ENCODE assay signal across 19 cellular contexts in genomic region chr1:156895927-156896326, GRCh38. TPM values are rescaled to one million over a fixed set of nuclear protein-coding genes. Genes with fewer than 3 reads are reported as not detected.
A peak's percentile ranks its signal among the peaks of the same experiment; 100 is the strongest.
DNase-seq lines count a peak whose midpoint lies in the region; ATAC-seq, FAIRE-seq and TF ChIP-seq lines count a peak whose summit lies in the region.
"Had no signal": no experiment of that assay in that cellular context is flagged by ENCODE, and none has a peak within 500 bp of the region (broad histone marks: within the 10 kb centered on the region; RNA-seq: fewer than 3 reads in every experiment).

No MANE protein-coding gene starts in this region.

- WGBS in hepatocyte (ENCODE audit: low lambda C conversion rate, missing lambda C conversion rate) = 88% methylated on average over 6 of the region's 6 CpGs
- WGBS in spleen, 5 donors = 88 to 93% (median 92%) methylated on average over 6 of the region's 6 CpGs

- no peak for FAIRE-seq in urothelium cell line (lab: Jason Lieb, UNC)
- FAIRE-seq: endometrium had no signal

- no peaks in the 10 kb centered on the region for H4K20me1 ChIP-seq in hepatocyte (ENCODE audit: insufficient read depth, poor library complexity, severe bottlenecking)

- no peak overlapping the region for H3K4me2 ChIP-seq in hepatocyte

- H3K36me3 ChIP-seq in hepatocyte (replicated peaks; ENCODE audit: insufficient read depth, low read depth) (no peaks in the 10 kb centered on the region), spleen (no peaks in the 10 kb centered on the region)
- H3K36me3 ChIP-seq: BE2C, prostate gland had no signal

- H3K9me3 ChIP-seq in hepatocyte (ENCODE audit: low read depth) = no peaks in the 10 kb centered on the region
- H3K9me3 ChIP-seq in spleen = no peaks in the 10 kb centered on the region
- H3K9me3 ChIP-seq: BE2C, prostate gland had no signal

- peak overlapping the region; percentile 17; the same call in 1 of the 2 replicates for H3K4me3 ChIP-seq in WI38 (ENCODE audit: low read depth, low read length)
- H3K4me3 ChIP-seq in hepatocyte = no peak overlapping the region
- H3K4me3 ChIP-seq in spleen = peak overlapping the region in 1 of 8 donors; percentile 73
- H3K4me3 ChIP-seq: prostate gland had no signal

- no peaks in the 10 kb centered on the region for H3K79me2 ChIP-seq in hepatocyte

- ATAC-seq in GM21360 (IDR thresholded peaks at IDR 0.05; ENCODE audit: unreplicated experiment) = no peak

- intact Hi-C loops in spleen (cut with DNase I; ENCODE audit: low total_unique reads) = no loop called here

- H3K27me3 ChIP-seq in hepatocyte (peaks cover 27% of the 10 kb centered on the region), spleen (replicated peaks in 1 of 7) (peaks cover 0 to 77% (median 14%) of the 10 kb centered on the region in 7 donors)
- H3K27me3 ChIP-seq: BE2C had no signal

- no peak overlapping the region for H2AFZ ChIP-seq in hepatocyte

- DNase-seq in ELF-1 (ENCODE audit: low read depth, low spot score) (peak; percentile 25), hepatocyte (ENCODE audit: low spot score) (no peak), spleen (no peak), iPS-NIHi7 (ENCODE audit: extremely low spot score) (no peak), urothelium cell line (ENCODE audit: low spot score) (no peak), SKM-1 (lab: John Stamatoyannopoulos, UW; ENCODE audit: unreplicated experiment) (no peak)
- DNase-seq: activated CD4-positive, alpha-beta T cell treated with anti-CD3 and anti-CD28 coated beads, Interleukin-2, amount 10 ng/mL, durations not matched to agents 7 days and 5 days; activated naive CD8-positive, alpha-beta T cell treated with anti-CD3 and anti-CD28 coated beads for 36 hours; activated T-cell treated with anti-CD3 and anti-CD28 coated beads, Interleukin-2, amount 50 U/mL, for 1 hour; DMS 273 treated with DMSO at 0.1 percent for 48 hours; glutamatergic neuron; NCI-H2081 treated with DMSO at 0.1 percent for 48 hours had no signal

- H3K27ac ChIP-seq in hepatocyte = peak overlapping the region; percentile 69
- H3K27ac ChIP-seq in spleen = peak overlapping the region in 5 of 8 donors; percentile 81 to 90 (median 86)

- TF ChIP-seq CTCF in WI38 (IDR thresholded peaks at IDR 0.05; ENCODE audit: low read depth, low read length) (no peak), hepatocyte (IDR thresholded peaks at IDR 0.05; ENCODE audit: poor library complexity) (no peak), spleen (IDR thresholded peaks at IDR 0.05 in 8 of 11, conservative IDR thresholded peaks at IDR 0.05 in 3 of 11) (no peak)

- H3K9me2 ChIP-seq in hepatocyte (replicated peaks; ENCODE audit: insufficient read depth) = no peaks in the 10 kb centered on the region

- no peak for TF ChIP-seq POLR2A in spleen (IDR thresholded peaks at IDR 0.05)

- H3K4me1 ChIP-seq in hepatocyte (ENCODE audit: insufficient read depth) (peaks cover 5% of the 10 kb centered on the region), spleen (peaks cover 13 to 94% (median 67%) of the 10 kb centered on the region in 6 donors)

RNA-seq across cellular contexts. Expression of gene PEAR1, which starts 2.4 kb away (rescaled TPM):
- 5.3 and 6.1 TPM in 2 replicates for total RNA-seq in hepatocyte
- 6.3 and 7.3 TPM in 2 replicates for polyA plus RNA-seq in hepatocyte
- 10 to 100 TPM; 16.1 to 28.3 (median 24.2) TPM for total RNA-seq in spleen
- polyA plus RNA-seq in spleen = 1 to 10 TPM; 1.4 to 6.2 (median 2.6) TPM
- total RNA-seq: activated naive CD8-positive, alpha-beta T cell treated with anti-CD3 and anti-CD28 coated beads for 36 hours; SK-MEL-5 had no signal

RNA-seq across cellular contexts. Expression of gene LRRC71, which starts 24.5 kb away (rescaled TPM):
- total RNA-seq in hepatocyte (not detected in 2 replicates), spleen (under 1 TPM in 3 of 7 donors, not detected in 4; 0.13 to 0.47 (median 0.23) TPM)
- polyA plus RNA-seq in hepatocyte (not detected in 2 replicates), spleen (under 1 TPM; 0.03 to 0.51 (median 0.43) TPM)
- total RNA-seq: activated CD4-positive, alpha-beta T cell treated with anti-CD3 and anti-CD28 coated beads, Interleukin-2, amount 10 ng/mL, durations not matched to agents 7 days and 5 days; activated naive CD8-positive, alpha-beta T cell treated with anti-CD3 and anti-CD28 coated beads for 36 hours; myocyte; SK-MEL-5 had no signal

RNA-seq across cellular contexts. Expression of gene NTRK1, which starts 35.3 kb away (rescaled TPM):
- 0.13 TPM in 1 of 2 replicates, not detected in the other for total RNA-seq in hepatocyte
- polyA plus RNA-seq in hepatocyte = not detected in 2 replicates
- 1 to 10 TPM in 1 of 7 donors, under 1 TPM in 3, not detected in 3; 0.18 to 1.4 (median 0.48) TPM for total RNA-seq in spleen
- under 1 TPM in 2 of 3 donors, not detected in 1; 0.09 to 0.22 TPM for polyA plus RNA-seq in spleen

RNA-seq across cellular contexts. Expression of gene INSRR, which starts 37.0 kb away (rescaled TPM):
- not detected in 2 replicates for total RNA-seq in hepatocyte
- polyA plus RNA-seq in hepatocyte = not detected in 2 replicates
- under 1 TPM in 3 of 7 donors, not detected in 4; 0.09 TPM for total RNA-seq in spleen
- under 1 TPM in 1 of 3 donors, not detected in 2; under 0.01 TPM for polyA plus RNA-seq in spleen
- total RNA-seq: SK-MEL-5 had no signal
